Comparison of ENCODE assay signal across 21 cellular contexts in genomic region chr5:74761241-74761640, GRCh38. TPM values are rescaled to one million over a fixed set of nuclear protein-coding genes. Genes with fewer than 3 reads are reported as not detected.
DNase-seq lines count a peak whose midpoint lies in the region; ATAC-seq and TF ChIP-seq lines count a peak whose summit lies in the region.
"Had no signal": no experiment of that assay in that cellular context is flagged by ENCODE, and none has a peak within 500 bp of the region (broad histone marks: within the 10 kb centered on the region; RNA-seq: fewer than 3 reads in every experiment).

No MANE protein-coding gene starts in this region.

- BruUV-seq in PC-9 (replicated peaks; lab: Mats Ljungman, UMichigan): no TSS peak

- no peak overlapping the region for H3K4me3 Mint-ChIP-seq in activated CD8-positive, alpha-beta T cell treated with anti-CD3 and anti-CD28 coated beads for 36 hours
- no peak overlapping the region for H3K4me3 Mint-ChIP-seq in activated CD8-positive, alpha-beta T cell treated with anti-CD3 and anti-CD28 coated beads, Interleukin-2, amount 10 ng/mL, durations not matched to agents 7 days and 5 days
- H3K4me3 Mint-ChIP-seq: activated CD4-positive, alpha-beta T cell treated with anti-CD3 and anti-CD28 coated beads, Interleukin-2, amount 10 ng/mL, durations not matched to agents 7 days and 5 days; central memory CD8-positive, alpha-beta T cell had no signal

- H3K9me3 ChIP-seq in PC-9 (ENCODE audit: insufficient read depth, low read depth): no peaks in the 10 kb centered on the region; the same call in 1 of the 2 replicates
- peaks cover 6% of the 10 kb centered on the region for H3K9me3 ChIP-seq in Karpas-422 (ENCODE audit: low read length)
- no peaks in the 10 kb centered on the region for H3K9me3 ChIP-seq in upper lobe of right lung

- TF ChIP-seq CTCF in activated CD8-positive, alpha-beta T cell treated with anti-CD3 and anti-CD28 coated beads for 36 hours (IDR thresholded peaks at IDR 0.05): no peak
- TF ChIP-seq CTCF in PC-9 (conservative IDR thresholded peaks at IDR 0.05) (no peak), upper lobe of right lung (IDR thresholded peaks at IDR 0.05) (no peak)

- no peak for DNase-seq in activated CD8-positive, alpha-beta T cell treated with anti-CD3 and anti-CD28 coated beads for 36 hours
- DNase-seq in activated CD8-positive, alpha-beta T cell treated with anti-CD3 and anti-CD28 coated beads, Interleukin-2, amount 10 ng/mL, durations not matched to agents 7 days and 5 days: no peak
- DNase-seq in PC-9: no peak
- DNase-seq in fibroblast of peridontal ligament (ENCODE audit: extremely low read depth): peak; percentile 21
- DNase-seq in GM19240 (ENCODE audit: insufficient read length, low spot score): no peak
- no peak for DNase-seq in Karpas-422
- no peak for DNase-seq in upper lobe of right lung
- DNase-seq in activated CD4-positive, alpha-beta T cell treated with anti-CD3 and anti-CD28 coated beads for 48 hours: no peak
- DNase-seq: activated CD4-positive, alpha-beta T cell treated with anti-CD3 and anti-CD28 coated beads, Interleukin-2, amount 10 ng/mL, durations not matched to agents 7 days and 5 days; activated CD8-positive, alpha-beta memory T cell treated with anti-CD3 and anti-CD28 coated beads, Interleukin-2, amount 50 U/mL, for 4 hours; DMS79 treated with DMSO at 0.1 percent for 48 hours; H7; head of caudate nucleus; kidney glomerular epithelial cell; NCI-H1436; NCI-H524 treated with DMSO at 0.1 percent for 48 hours; trophoblast cell had no signal

- H3K4me1 Mint-ChIP-seq in activated CD8-positive, alpha-beta T cell treated with anti-CD3 and anti-CD28 coated beads for 36 hours (ENCODE audit: low read depth): peaks cover 41% of the 10 kb centered on the region
- peaks cover 16% of the 10 kb centered on the region for H3K4me1 Mint-ChIP-seq in activated CD8-positive, alpha-beta T cell treated with anti-CD3 and anti-CD28 coated beads, Interleukin-2, amount 10 ng/mL, durations not matched to agents 7 days and 5 days (ENCODE audit: low read depth)

- H3K4me1 ChIP-seq in PC-9 (replicated peaks; ENCODE audit: insufficient read depth): peaks cover 47% of the 10 kb centered on the region
- H3K4me1 ChIP-seq in Karpas-422 (ENCODE audit: low read length): peaks cover 17% of the 10 kb centered on the region
- H3K4me1 ChIP-seq in upper lobe of right lung: peaks cover 14% of the 10 kb centered on the region

- no peak overlapping the region for H2AFZ ChIP-seq in PC-9
- no peak overlapping the region for H2AFZ ChIP-seq in Karpas-422 (ENCODE audit: low read length)

- H3K27me3 ChIP-seq in PC-9 (ENCODE audit: insufficient read depth, low read depth) (no peaks in the 10 kb centered on the region), Karpas-422 (ENCODE audit: low read length) (no peaks in the 10 kb centered on the region), upper lobe of right lung (no peaks in the 10 kb centered on the region)

- H3K27ac ChIP-seq in PC-9: peak overlapping the region; percentile 90; the same call in 1 of the 2 replicates
- H3K27ac ChIP-seq in Karpas-422 (ENCODE audit: low read length): no peak overlapping the region
- H3K27ac ChIP-seq in upper lobe of right lung: no peak overlapping the region
- H3K27ac ChIP-seq: VCaP had no signal

- H3K36me3 Mint-ChIP-seq in activated CD8-positive, alpha-beta T cell treated with anti-CD3 and anti-CD28 coated beads for 36 hours (ENCODE audit: low read depth): peaks cover 34% of the 10 kb centered on the region
- peaks cover 38% of the 10 kb centered on the region for H3K36me3 Mint-ChIP-seq in activated CD8-positive, alpha-beta T cell treated with anti-CD3 and anti-CD28 coated beads, Interleukin-2, amount 10 ng/mL, durations not matched to agents 7 days and 5 days (ENCODE audit: low read depth)

- ATAC-seq in activated CD8-positive, alpha-beta T cell treated with anti-CD3 and anti-CD28 coated beads for 36 hours: peak; percentile 61
- no peak for ATAC-seq in activated CD8-positive, alpha-beta T cell treated with anti-CD3 and anti-CD28 coated beads, Interleukin-2, amount 10 ng/mL, durations not matched to agents 7 days and 5 days
- ATAC-seq in upper lobe of right lung: no peak
- ATAC-seq: HepG2 had no signal

- POLR2A ChIA-PET in activated CD8-positive, alpha-beta T cell treated with anti-CD3 and anti-CD28 coated beads for 36 hours (lab: Charles Lee): no interaction called here
- POLR2A ChIA-PET in activated CD8-positive, alpha-beta T cell treated with anti-CD3 and anti-CD28 coated beads, Interleukin-2, amount 10 ng/mL, durations not matched to agents 7 days and 5 days (lab: Charles Lee): interaction anchor here (0.7 kb wide), 1 partner anchor 9 kb away, joined by 4 read pairs; no protein-coding TSS in a partner anchor
- POLR2A ChIA-PET in PC-9 (lab: Charles Lee; ENCODE audit: unreplicated experiment): interaction anchor here (0.6 to 0.7 kb wide), 2 partner anchors 12 to 1055 kb away, joined by 4 to 10 read pairs; no protein-coding TSS in a partner anchor

- H4K20me1 ChIP-seq in PC-9 (ENCODE audit: insufficient read depth) (no peaks in the 10 kb centered on the region), Karpas-422 (ENCODE audit: insufficient read depth, low read depth, low read length) (no peaks in the 10 kb centered on the region)

- peak overlapping the region; percentile 43 for H3K27ac Mint-ChIP-seq in activated CD8-positive, alpha-beta T cell treated with anti-CD3 and anti-CD28 coated beads for 36 hours
- no peak overlapping the region for H3K27ac Mint-ChIP-seq in activated CD8-positive, alpha-beta T cell treated with anti-CD3 and anti-CD28 coated beads, Interleukin-2, amount 10 ng/mL, durations not matched to agents 7 days and 5 days
- H3K27ac Mint-ChIP-seq: activated CD4-positive, alpha-beta T cell treated with anti-CD3 and anti-CD28 coated beads, Interleukin-2, amount 10 ng/mL, durations not matched to agents 7 days and 5 days; activated naive CD4-positive, alpha-beta T cell treated with anti-CD3 and anti-CD28 coated beads, Interleukin-2, amount 50 U/mL, for 72 hours had no signal

- CTCF ChIA-PET in activated CD8-positive, alpha-beta T cell treated with anti-CD3 and anti-CD28 coated beads for 36 hours (lab: Charles Lee): interaction anchor here (1.1 kb wide), 2 partner anchors 16 to 23 kb away, joined by 3 read pairs; no protein-coding TSS in a partner anchor
- CTCF ChIA-PET in activated CD8-positive, alpha-beta T cell treated with anti-CD3 and anti-CD28 coated beads, Interleukin-2, amount 10 ng/mL, durations not matched to agents 7 days and 5 days (lab: Charles Lee): interaction anchor here (0.7 to 1.6 kb wide), 6 partner anchors 42 to 174 kb away, joined by 3 to 4 read pairs (median 3); no protein-coding TSS in a partner anchor
- CTCF ChIA-PET in PC-9 (lab: Charles Lee): interaction anchor here (0.5 to 0.6 kb wide), 2 partner anchors 164 to 428 kb away, joined by 5 to 6 read pairs; no protein-coding TSS in a partner anchor

- H3K4me2 ChIP-seq in PC-9 (no peak overlapping the region), Karpas-422 (ENCODE audit: low read depth, low read length, poor library complexity, severe bottlenecking) (no peak overlapping the region)

- H3K4me3 ChIP-seq in PC-9: no peak overlapping the region
- H3K4me3 ChIP-seq in Karpas-422 (ENCODE audit: low read length): no peak overlapping the region
- no peak overlapping the region for H3K4me3 ChIP-seq in upper lobe of right lung

- intact Hi-C loops in activated CD8-positive, alpha-beta T cell treated with anti-CD3 and anti-CD28 coated beads for 36 hours (cut with micrococcal nuclease): loop anchor here (10.0 kb wide), 2 partner anchors 154 to 504 kb away; no protein-coding TSS in a partner anchor
- intact Hi-C loops in PC-9 (cut with micrococcal nuclease; ENCODE audit: unreplicated experiment) (loop anchor here (5.0 to 10.0 kb wide), 4 partner anchors 104 to 504 kb away; partner anchors contain the start of genes FAM169A and GCNT4), upper lobe of right lung (cut with DNase I) (no loop called here)

- no peak overlapping the region for H3K9ac ChIP-seq in Karpas-422 (ENCODE audit: low read length)

- peaks cover 5% of the 10 kb centered on the region for H3K9me3 Mint-ChIP-seq in activated CD8-positive, alpha-beta T cell treated with anti-CD3 and anti-CD28 coated beads for 36 hours
- H3K9me3 Mint-ChIP-seq in activated CD8-positive, alpha-beta T cell treated with anti-CD3 and anti-CD28 coated beads, Interleukin-2, amount 10 ng/mL, durations not matched to agents 7 days and 5 days (ENCODE audit: insufficient read depth): peaks cover 1% of the 10 kb centered on the region
- H3K9me3 Mint-ChIP-seq: central memory CD8-positive, alpha-beta T cell had no signal

- H3K9me2 ChIP-seq in PC-9 (ENCODE audit: insufficient read depth) (no peaks in the 10 kb centered on the region), Karpas-422 (replicated peaks; ENCODE audit: insufficient read depth, low read length) (no peaks in the 10 kb centered on the region)

- H3K79me2 ChIP-seq in PC-9 (ENCODE audit: low read depth): peaks cover 63% of the 10 kb centered on the region
- H3K79me2 ChIP-seq in Karpas-422 (ENCODE audit: low read length): peaks cover 79% of the 10 kb centered on the region

- H3K27me3 Mint-ChIP-seq in activated CD8-positive, alpha-beta T cell treated with anti-CD3 and anti-CD28 coated beads for 36 hours: no peaks in the 10 kb centered on the region
- H3K27me3 Mint-ChIP-seq in activated CD8-positive, alpha-beta T cell treated with anti-CD3 and anti-CD28 coated beads, Interleukin-2, amount 10 ng/mL, durations not matched to agents 7 days and 5 days (ENCODE audit: low read depth): no peaks in the 10 kb centered on the region
- H3K27me3 Mint-ChIP-seq: activated CD4-positive, alpha-beta T cell treated with anti-CD3 and anti-CD28 coated beads, Interleukin-2, amount 10 ng/mL, durations not matched to agents 7 days and 5 days; central memory CD8-positive, alpha-beta T cell had no signal

- peaks cover 31% of the 10 kb centered on the region for H3K36me3 ChIP-seq in PC-9 (ENCODE audit: low read depth)
- peaks cover 47% of the 10 kb centered on the region for H3K36me3 ChIP-seq in Karpas-422 (ENCODE audit: insufficient read depth, low read length)
- peaks cover 72% of the 10 kb centered on the region for H3K36me3 ChIP-seq in upper lobe of right lung

- peaks cover 15% of the 10 kb centered on the region for H3F3A ChIP-seq in PC-9 (ENCODE audit: insufficient read depth, low read depth)

RNA-seq across cellular contexts. Expression of gene GFM2, which starts 5.7 kb away (rescaled TPM):
- total RNA-seq in activated CD8-positive, alpha-beta T cell treated with anti-CD3 and anti-CD28 coated beads for 36 hours: 10 to 100 TPM; 30.1 to 30.5 TPM
- 10 to 100 TPM; 24.2 to 29.2 TPM for total RNA-seq in activated CD8-positive, alpha-beta T cell treated with anti-CD3 and anti-CD28 coated beads, Interleukin-2, amount 10 ng/mL, durations not matched to agents 7 days and 5 days
- total RNA-seq in PC-9 (2021): 38.5 and 39.8 TPM in 2 replicates
- total RNA-seq in Karpas-422 (2014; rRNA removed; shearing (Covaris generic); ENCODE audit: low replicate concordance): 33.4 and 44.5 TPM in 2 replicates
- 16.8 TPM for total RNA-seq in upper lobe of right lung

RNA-seq across cellular contexts. Expression of gene NSA2, which starts 5.8 kb away (rescaled TPM):
- total RNA-seq in activated CD8-positive, alpha-beta T cell treated with anti-CD3 and anti-CD28 coated beads for 36 hours: 100 to 1,000 TPM; 129 to 142 TPM
- 100 to 1,000 TPM; 107 to 116 TPM for total RNA-seq in activated CD8-positive, alpha-beta T cell treated with anti-CD3 and anti-CD28 coated beads, Interleukin-2, amount 10 ng/mL, durations not matched to agents 7 days and 5 days
- total RNA-seq in PC-9 (2021): 47.3 and 87.1 TPM in 2 replicates
- 117 and 131 TPM in 2 replicates for total RNA-seq in Karpas-422 (2014; rRNA removed; shearing (Covaris generic); ENCODE audit: low replicate concordance)
- total RNA-seq in upper lobe of right lung: 50.8 TPM
